ENCODE assay signal across 8 cellular contexts in genomic region chrX:100768679-100769338, GRCh38. TPM values are rescaled to one million over a fixed set of nuclear protein-coding genes. Genes with fewer than 3 reads are reported as not detected.
DNase-seq lines count a peak whose midpoint lies in the region; ATAC-seq, FAIRE-seq and TF ChIP-seq lines count a peak whose summit lies in the region.

No MANE protein-coding gene starts in this region.

- intact Hi-C loops in left colon (cut with DNase I, micrococcal nuclease) = loop anchor here (2.0 to 10.0 kb wide), 2 partner anchors 82 to 84 kb away; no protein-coding TSS in a partner anchor

- DNase-seq in D721Med (ENCODE audit: insufficient read length, low spot score) (no peak), HCEC 1CT (peak; percentile 33), NCI-H2171 treated with DMSO at 0.1 percent for 48 hours (lab: John Stamatoyannopoulos, UW) (peak; percentile 67), left colon (peak; percentile 72 to 94)
- peak; percentile 72 for DNase-seq in activated CD4-positive, CD25-positive, alpha-beta regulatory T cell treated with anti-CD3 and anti-CD28 coated beads, Interleukin-2, amount 50 U/mL, for 16 hours (ENCODE audit: low read depth, low spot score)
- peak; percentile 80 for DNase-seq in central memory CD4-positive, alpha-beta T cell
- peak; percentile 47 to 76 (median 73) for DNase-seq in stimulated activated CD4-positive, alpha-beta T cell treated with anti-CD3 and anti-CD28 coated beads, TNF-alpha, amount 100 ng/mL, for 1 hour (ENCODE audit: low read depth in 3 of 3, low spot score in 1 of 3)

- FAIRE-seq in D721Med (lab: Jason Lieb, UNC) = peak; percentile 46

- ATAC-seq in left colon = peak; percentile 78
- no peak for ATAC-seq in HG02798 (IDR thresholded peaks at IDR 0.05; ENCODE audit: poor library complexity, unreplicated experiment)

- TF ChIP-seq CTCF in D721Med (IDR thresholded peaks at IDR 0.05; ENCODE audit: insufficient read depth, missing control alignments) = peak; percentile 96

RNA-seq across cellular contexts. Expression of gene SYTL4, which starts 36.9 kb away (rescaled TPM):
- 10 to 100 TPM; 48.0 to 52.5 TPM for total RNA-seq in left colon

RNA-seq across cellular contexts. Expression of gene CSTF2, which starts 51.4 kb away (rescaled TPM):
- total RNA-seq in left colon = 10 to 100 TPM; 23.9 to 26.5 TPM
